8 cellular contexts compared by ENCODE assay signal in genomic region chr19:55486971-55487883, GRCh38. TPM values are rescaled to one million over a fixed set of nuclear protein-coding genes. Genes with fewer than 3 reads are reported as not detected.
DNase-seq lines count a peak whose midpoint lies in the region; ATAC-seq and TF ChIP-seq lines count a peak whose summit lies in the region.

No MANE protein-coding gene starts in this region.

- intact Hi-C loops in CD4-positive, alpha-beta T cell (cut with DNase I, micrococcal nuclease) = no loop called here

- no peaks in the 10 kb centered on the region for H3K36me3 Mint-ChIP-seq in CD4-positive, alpha-beta T cell (ENCODE audit: low read depth)
- no peaks in the 10 kb centered on the region for H3K36me3 Mint-ChIP-seq in glutamatergic neuron (ENCODE audit: unreplicated experiment)

- POLR2A ChIA-PET in CD4-positive, alpha-beta T cell (lab: Charles Lee) = interaction anchor here (1.0 to 3.5 kb wide), 3 partner anchors 11 to 167 kb away, joined by 3 to 29 read pairs (median 4); partner anchors contain the start of genes U2AF2 and ZNF628

- no peaks in the 10 kb centered on the region for H3K9me3 ChIP-seq in CD4-positive, alpha-beta T cell (ENCODE audit: control insufficient read depth, low read length)

- TF ChIP-seq CTCF in CD4-positive, alpha-beta T cell (IDR thresholded peaks at IDR 0.05) = no peak
- no peak for TF ChIP-seq CTCF in NB4 (IDR thresholded peaks at IDR 0.05; ENCODE audit: low read depth, low read length)
- no peak for TF ChIP-seq CTCF in glutamatergic neuron (IDR thresholded peaks at IDR 0.05; ENCODE audit: partially characterized antibody, unreplicated experiment)
- TF ChIP-seq CTCF in retinal pigment epithelial cell (conservative IDR thresholded peaks at IDR 0.05; ENCODE audit: low read depth, low read length) = no peak

- CTCF ChIA-PET in CD4-positive, alpha-beta T cell (lab: Charles Lee) = interaction anchor here (2.2 kb wide), 1 partner anchor 17 kb away, joined by 7 read pairs; no protein-coding TSS in a partner anchor

- no peak for TF ChIP-seq POLR2A in NB4 (IDR thresholded peaks at IDR 0.05; ENCODE audit: extremely low read depth, insufficient read length)

- no peak overlapping the region for H3K27ac ChIP-seq in CD4-positive, alpha-beta T cell (ENCODE audit: low read depth, low read length)

- H3K4me1 Mint-ChIP-seq in CD4-positive, alpha-beta T cell (ENCODE audit: low read depth) = peaks cover 11% of the 10 kb centered on the region
- peaks cover 10% of the 10 kb centered on the region for H3K4me1 Mint-ChIP-seq in glutamatergic neuron (ENCODE audit: low read depth, unreplicated experiment)

- H3K9me3 Mint-ChIP-seq in CD4-positive, alpha-beta T cell = no peaks in the 10 kb centered on the region
- H3K9me3 Mint-ChIP-seq in glutamatergic neuron (ENCODE audit: unreplicated experiment) = peaks cover 7% of the 10 kb centered on the region

- H3K4me3 ChIP-seq in NB4 (ENCODE audit: low read depth, low read length) = no peak overlapping the region
- H3K4me3 ChIP-seq in retinal pigment epithelial cell (ENCODE audit: low read length) = peak overlapping the region; percentile 20

- DNase-seq in CD4-positive, alpha-beta T cell = no peak
- DNase-seq in NB4 (ENCODE audit: low read depth) (peak; percentile 23), glutamatergic neuron (peak; percentile 50), retinal pigment epithelial cell (ENCODE audit: low read depth) (peak; percentile 77)
- DNase-seq in activated naive CD4-positive, alpha-beta T cell treated with anti-CD3 and anti-CD28 coated beads, Interleukin-2, amount 50 U/mL, for 16 hours = peak; percentile 43

- peak overlapping the region; percentile 42 for H3K4me3 Mint-ChIP-seq in CD4-positive, alpha-beta T cell
- peak overlapping the region; percentile 82 for H3K4me3 Mint-ChIP-seq in glutamatergic neuron (ENCODE audit: unreplicated experiment)

- no peak for ATAC-seq in CD4-positive, alpha-beta T cell (ENCODE audit: poor library complexity)
- ATAC-seq in GM19395 (IDR thresholded peaks at IDR 0.05; ENCODE audit: unreplicated experiment) (no peak), GM19467 (IDR thresholded peaks at IDR 0.05; ENCODE audit: unreplicated experiment) (no peak), GM18520 (IDR thresholded peaks at IDR 0.05; ENCODE audit: unreplicated experiment) (no peak)

- H3K27ac Mint-ChIP-seq in CD4-positive, alpha-beta T cell = peak overlapping the region; percentile 51
- peak overlapping the region; percentile 94 for H3K27ac Mint-ChIP-seq in glutamatergic neuron (ENCODE audit: unreplicated experiment)

- H3K27me3 ChIP-seq in CD4-positive, alpha-beta T cell (ENCODE audit: control insufficient read depth, insufficient read depth, low read length) = no peaks in the 10 kb centered on the region

- no peaks in the 10 kb centered on the region for H3K27me3 Mint-ChIP-seq in CD4-positive, alpha-beta T cell
- peaks cover 15% of the 10 kb centered on the region for H3K27me3 Mint-ChIP-seq in glutamatergic neuron (ENCODE audit: unreplicated experiment)

RNA-seq across cellular contexts. Expression of gene SSC5D, which starts 1.0 kb away (rescaled TPM):
- 1 to 10 TPM in 1 of 2 experiments, under 1 TPM in 1; 0.42 to 1.3 TPM for total RNA-seq in CD4-positive, alpha-beta T cell
- 7.6 TPM for total RNA-seq in glutamatergic neuron (ENCODE audit: unreplicated experiment)

RNA-seq across cellular contexts. Expression of gene NAT14, which starts 2.2 kb away (rescaled TPM):
- 10 to 100 TPM; 10.5 to 14.7 TPM for total RNA-seq in CD4-positive, alpha-beta T cell
- 125 TPM for total RNA-seq in glutamatergic neuron (ENCODE audit: unreplicated experiment)

RNA-seq across cellular contexts. Expression of gene ZNF628, which starts 10.8 kb away (rescaled TPM):
- total RNA-seq in CD4-positive, alpha-beta T cell = 10 to 100 TPM; 26.6 to 27.2 TPM
- 13.7 TPM for total RNA-seq in glutamatergic neuron (ENCODE audit: unreplicated experiment)

RNA-seq across cellular contexts. Expression of gene C19orf85, which starts 22.7 kb away (rescaled TPM):
- total RNA-seq in CD4-positive, alpha-beta T cell = not detected
- not detected for total RNA-seq in glutamatergic neuron (ENCODE audit: unreplicated experiment)

RNA-seq across cellular contexts. Expression of gene ISOC2, which starts 25.8 kb away (rescaled TPM):
- total RNA-seq in CD4-positive, alpha-beta T cell = 1 to 10 TPM; 1.5 to 2.2 TPM
- total RNA-seq in glutamatergic neuron (ENCODE audit: unreplicated experiment) = 24.9 TPM

Comparison
In these comparisons a context has a peak if more than half of its experiments do, and no peak if none do; other contexts are left out.
1. DNase-seq: peak in NB4 (single experiment), activated naive CD4-positive, alpha-beta T cell treated with anti-CD3 and anti-CD28 coated beads, Interleukin-2, amount 50 U/mL, for 16 hours (single experiment), glutamatergic neuron (single experiment) and retinal pigment epithelial cell (single experiment); none in CD4-positive, alpha-beta T cell (0 of 10).